Comparison of ENCODE assay signal across 1 cellular context in genomic region chr12:52058631-52059324, GRCh38.
TF ChIP-seq lines count a peak whose summit lies in the region.

No MANE protein-coding gene starts in this region.

TF ChIP-seq in K562, 482 proteins besides CTCF, POLR2A, EP300 and RAD21:
- TF ChIP-seq PRPF4 (IDR thresholded peaks at IDR 0.05; ENCODE audit: insufficient read depth, low read depth, low read length, poor library complexity, severe bottlenecking): no peak
- TF ChIP-seq ZNF133 (CRISPR knock-in tag; IDR thresholded peaks at IDR 0.05): no peak
- TF ChIP-seq NR4A1 (CRISPR knock-in tag; IDR thresholded peaks at IDR 0.05): peak; percentile 42; the same call in 1 of the 2 replicates
- TF ChIP-seq NR4A1 (tag; IDR thresholded peaks at IDR 0.05): no peak
TF ChIP-seq in K562: peak in this region for 1.
